ENCODE assay signal across 16 cellular contexts in genomic region chr10:129525408-129525807, GRCh38. TPM values are rescaled to one million over a fixed set of nuclear protein-coding genes. Genes with fewer than 3 reads are reported as not detected.
DNase-seq lines count a peak whose midpoint lies in the region; ATAC-seq and TF ChIP-seq lines count a peak whose summit lies in the region.
"Had no signal": no experiment of that assay in that cellular context is flagged by ENCODE, and none has a peak within 500 bp of the region (broad histone marks: within the 10 kb centered on the region; RNA-seq: fewer than 3 reads in every experiment).

No MANE protein-coding gene starts in this region.

- H3K4me3 Mint-ChIP-seq in T-helper 17 cell: no peak overlapping the region
- H3K4me3 Mint-ChIP-seq: activated CD4-positive, alpha-beta T cell treated with anti-CD3 and anti-CD28 coated beads, Interleukin-2, amount 10 ng/mL, durations not matched to agents 24 days and 14 days; T-cell had no signal

- H3K9me3 ChIP-seq in RWPE2 (ENCODE audit: severe bottlenecking): no peaks in the 10 kb centered on the region
- H3K9me3 ChIP-seq in T-helper 17 cell (ENCODE audit: control insufficient read depth, low read length, poor library complexity, severe bottlenecking): no peaks in the 10 kb centered on the region
- H3K9me3 ChIP-seq: esophagus squamous epithelium had no signal

- H3K4me1 Mint-ChIP-seq in T-helper 17 cell: peaks cover 10% of the 10 kb centered on the region
- H3K4me1 Mint-ChIP-seq: activated CD4-positive, alpha-beta T cell treated with anti-CD3 and anti-CD28 coated beads, Interleukin-2, amount 10 ng/mL, durations not matched to agents 24 days and 14 days had no signal

- no peak overlapping the region for H3K4me3 ChIP-seq in RWPE2 (ENCODE audit: severe bottlenecking)
- H3K4me3 ChIP-seq: cardiac muscle cell had no signal

- no peaks in the 10 kb centered on the region for H3K27me3 Mint-ChIP-seq in T-helper 17 cell
- H3K27me3 Mint-ChIP-seq: activated CD4-positive, alpha-beta T cell treated with anti-CD3 and anti-CD28 coated beads, Interleukin-2, amount 10 ng/mL, durations not matched to agents 24 days and 14 days; T-cell had no signal

- peak; percentile 93 for ATAC-seq in RWPE2 (ENCODE audit: low read depth)
- ATAC-seq in foreskin keratinocyte: peak; percentile 90
- no peak for ATAC-seq in T-helper 17 cell
- ATAC-seq in GM21381 (IDR thresholded peaks at IDR 0.05; ENCODE audit: unreplicated experiment): no peak
- ATAC-seq: left lobe of liver, T-cell had no signal

- H3K4me1 ChIP-seq in RWPE2 (ENCODE audit: insufficient read depth, poor library complexity, severe bottlenecking): peaks cover 14% of the 10 kb centered on the region
- peaks cover 13% of the 10 kb centered on the region for H3K4me1 ChIP-seq in foreskin keratinocyte

- H3K36me3 Mint-ChIP-seq in T-helper 17 cell (ENCODE audit: low read depth): peaks cover 2% of the 10 kb centered on the region

- H3K27ac ChIP-seq in RWPE2 (ENCODE audit: poor library complexity, severe bottlenecking) (peak overlapping the region; percentile 40), foreskin keratinocyte (no peak overlapping the region)
- H3K27ac ChIP-seq: cardiac muscle cell, esophagus squamous epithelium had no signal

- no peak overlapping the region for H3K27ac Mint-ChIP-seq in T-helper 17 cell
- H3K27ac Mint-ChIP-seq: activated CD4-positive, alpha-beta T cell treated with anti-CD3 and anti-CD28 coated beads, Interleukin-2, amount 10 ng/mL, durations not matched to agents 24 days and 14 days; activated T-helper 2 cell treated with anti-CD3 and anti-CD28 coated beads, Interferon-gamma antibody, Interleukin-2, Interleukin-4, amounts not matched to agents 10 μg/mL and 5 μg/mL and 100 μg/mL, durations not matched to agents 14 hours and 24 hours and 36 hours; T-cell had no signal

- H3K27me3 ChIP-seq in RWPE2 (ENCODE audit: insufficient read depth, poor library complexity, severe bottlenecking): no peaks in the 10 kb centered on the region
- no peaks in the 10 kb centered on the region for H3K27me3 ChIP-seq in foreskin keratinocyte
- H3K27me3 ChIP-seq: cardiac muscle cell, esophagus squamous epithelium had no signal

- no peak for TF ChIP-seq CTCF in RWPE2 (IDR thresholded peaks at IDR 0.05; ENCODE audit: poor library complexity, severe bottlenecking)
- no peak for TF ChIP-seq CTCF in foreskin keratinocyte (conservative IDR thresholded peaks at IDR 0.05)

- H3K36me3 ChIP-seq in RWPE2 (ENCODE audit: low read depth): no peaks in the 10 kb centered on the region
- H3K36me3 ChIP-seq: cardiac muscle cell, esophagus squamous epithelium had no signal

- DNase-seq in EH (ENCODE audit: low read depth) (peak; percentile 77), RWPE2 (ENCODE audit: low spot score) (no peak), foreskin keratinocyte (peak; percentile 57 to 74), retina (peak; percentile 12), T-helper 9 cell (no peak), T-helper 17 cell (no peak), NCI-H2081 treated with DMSO at 0.1 percent for 48 hours (lab: John Stamatoyannopoulos, UW) (no peak)
- DNase-seq: activated CD4-positive, alpha-beta T cell treated with anti-CD3 and anti-CD28 coated beads, Interleukin-2, amount 10 ng/mL, durations not matched to agents 24 days and 14 days; esophagus squamous epithelium; NCI-H1694 treated with DMSO at 0.1 percent for 48 hours; occipital lobe; T-cell had no signal

RNA-seq across cellular contexts. Expression of gene MGMT, which starts 58.4 kb away (rescaled TPM):
- 12.6 and 24.6 TPM in 2 replicates for total RNA-seq in foreskin keratinocyte
- polyA plus RNA-seq in foreskin keratinocyte: 21.2 and 35.2 TPM in 2 replicates
- total RNA-seq in T-helper 17 cell: 10 to 100 TPM; 14.6 to 17.2 TPM

Comparison
In these comparisons a context has a peak if more than half of its experiments do, and no peak if none do; other contexts are left out.
1. DNase-seq: peak in EH (single experiment), foreskin keratinocyte (2 of 2) and retina (single experiment); none in RWPE2 (single experiment), T-helper 9 cell (single experiment), T-helper 17 cell (0 of 3) and NCI-H2081 treated with DMSO at 0.1 percent for 48 hours (single experiment).
2. ATAC-seq: peak in RWPE2 (single experiment) and foreskin keratinocyte (single experiment); none in T-helper 17 cell (single experiment) and GM21381 (single experiment).